Comparison of ENCODE assay signal across 27 cellular contexts in genomic region chr3:130991126-130991525, GRCh38.
"Had no signal": no experiment of that assay in that cellular context is flagged by ENCODE, and none has a peak within 500 bp of the region (broad histone marks: within the 10 kb centered on the region; RNA-seq: fewer than 3 reads in every experiment).

No MANE protein-coding gene starts in this region.

- H3K4me3 Mint-ChIP-seq: activated T-cell treated with anti-CD3 and anti-CD28 coated beads, Interleukin-2, amount 50 U/mL, for 24 hours; immature natural killer cell; neural crest cell; stimulated activated naive CD8-positive, alpha-beta T cell treated with anti-CD3 and anti-CD28 coated beads, Interleukin-15, amount 100 ng/mL, for 72 hours had no signal

- H3K27ac ChIP-seq: body of pancreas, cardiac muscle cell, hepatocyte, lower lobe of right lung, right lobe of liver, tibial artery had no signal

- H3K27ac Mint-ChIP-seq: activated T-cell treated with anti-CD3 and anti-CD28 coated beads, Interleukin-2, amount 50 U/mL, for 24 hours had no signal

- H3K9me3 ChIP-seq: body of pancreas, lower lobe of right lung, mucosa of descending colon, right lobe of liver, tibial artery had no signal

- DNase-seq: activated CD4-positive, alpha-beta T cell treated with anti-CD3 and anti-CD28 coated beads, Interleukin-2, amount 50 U/mL, for 1 hour; activated naive CD4-positive, alpha-beta T cell treated with Interleukin-2 at 50 U/mL for 16 hours; activated T-cell treated with anti-CD3 and anti-CD28 coated beads, Interleukin-2, amount 50 U/mL, for 24 hours; anterior cingulate cortex; body of pancreas; cortex of kidney; effector CD4-positive, alpha-beta T cell; glutamatergic neuron; immature natural killer cell; lower lobe of right lung; mesendoderm; mucosa of descending colon; naive B cell; occipital lobe; posterior cingulate gyrus; right lobe of liver; stimulated activated CD4-positive, alpha-beta T cell treated with anti-CD3 and anti-CD28 coated beads, Interleukin-15, amount 100 ng/mL, for 24 hours; stimulated activated CD4-positive, alpha-beta T cell treated with anti-CD3 and anti-CD28 coated beads, Interleukin-4, amount 100 ng/mL, for 1 hour; stimulated activated naive CD8-positive, alpha-beta T cell treated with anti-CD3 and anti-CD28 coated beads, Interleukin-15, amount 100 ng/mL, for 72 hours; T1000; tibial artery had no signal

- H2AFZ ChIP-seq: hepatocyte had no signal

- H3K27me3 ChIP-seq: body of pancreas, cardiac muscle cell, hepatocyte, right lobe of liver, tibial artery had no signal

- H3K4me1 Mint-ChIP-seq: immature natural killer cell; neural crest cell; stimulated activated naive CD8-positive, alpha-beta T cell treated with anti-CD3 and anti-CD28 coated beads, Interleukin-15, amount 100 ng/mL, for 72 hours had no signal

- H3K4me3 ChIP-seq: body of pancreas, cardiac muscle cell, hepatocyte, lower lobe of right lung, mucosa of descending colon, right lobe of liver, smooth muscle cell, tibial artery had no signal

- H3K79me2 ChIP-seq: hepatocyte had no signal

- H3K9me3 Mint-ChIP-seq: activated T-cell treated with anti-CD3 and anti-CD28 coated beads, Interleukin-2, amount 50 U/mL, for 24 hours; immature natural killer cell; naive B cell; neural crest cell; stimulated activated naive CD8-positive, alpha-beta T cell treated with anti-CD3 and anti-CD28 coated beads, Interleukin-15, amount 100 ng/mL, for 72 hours had no signal

- ATAC-seq: body of pancreas; esophagus mucosa; left lobe of liver; lower lobe of right lung; mucosa of descending colon; right lobe of liver; stimulated activated naive CD8-positive, alpha-beta T cell treated with anti-CD3 and anti-CD28 coated beads, Interleukin-15, amount 100 ng/mL, for 72 hours had no signal

- H3K4me2 ChIP-seq: hepatocyte, smooth muscle cell had no signal

- H3K27me3 Mint-ChIP-seq: activated T-cell treated with anti-CD3 and anti-CD28 coated beads, Interleukin-2, amount 50 U/mL, for 24 hours; naive B cell; stimulated activated naive CD8-positive, alpha-beta T cell treated with anti-CD3 and anti-CD28 coated beads, Interleukin-15, amount 100 ng/mL, for 72 hours had no signal

- H3K4me1 ChIP-seq: body of pancreas, lower lobe of right lung, right lobe of liver, tibial artery had no signal
